In the genomic region with DNA sequence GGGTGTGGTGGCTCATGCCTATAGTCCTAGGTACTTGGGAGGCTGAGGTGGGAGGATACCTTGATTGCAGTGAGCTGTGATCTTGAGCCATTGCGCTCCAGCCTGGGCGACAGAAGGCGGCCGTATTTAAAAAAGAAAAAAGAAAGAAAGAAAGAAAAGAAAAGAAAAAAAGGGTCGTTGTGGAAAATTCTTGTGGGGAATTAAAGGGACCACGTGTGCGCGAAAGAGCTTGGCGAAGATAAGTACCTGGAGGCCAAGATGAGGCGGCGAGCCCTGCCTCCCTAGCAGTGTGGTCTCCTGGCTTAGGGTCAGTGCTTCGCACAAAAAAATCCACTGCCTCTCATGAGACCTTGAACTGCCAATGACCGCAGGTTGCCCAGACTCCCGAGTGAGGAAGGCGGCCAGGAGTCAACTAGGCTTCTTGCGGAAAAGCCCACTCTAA, we compare ENCODE assay signal across 2 cellular contexts.
TF ChIP-seq lines count a peak whose summit lies in the region.

No MANE protein-coding gene starts in this region.

TF ChIP-seq in K562, 482 proteins besides CTCF, POLR2A, EP300 and RAD21 (continues in another document):
- TF ChIP-seq MED1 (CRISPR knock-in tag; IDR thresholded peaks at IDR 0.05; ENCODE audit: borderline replicate concordance): no peak
- TF ChIP-seq, protein P1, sequence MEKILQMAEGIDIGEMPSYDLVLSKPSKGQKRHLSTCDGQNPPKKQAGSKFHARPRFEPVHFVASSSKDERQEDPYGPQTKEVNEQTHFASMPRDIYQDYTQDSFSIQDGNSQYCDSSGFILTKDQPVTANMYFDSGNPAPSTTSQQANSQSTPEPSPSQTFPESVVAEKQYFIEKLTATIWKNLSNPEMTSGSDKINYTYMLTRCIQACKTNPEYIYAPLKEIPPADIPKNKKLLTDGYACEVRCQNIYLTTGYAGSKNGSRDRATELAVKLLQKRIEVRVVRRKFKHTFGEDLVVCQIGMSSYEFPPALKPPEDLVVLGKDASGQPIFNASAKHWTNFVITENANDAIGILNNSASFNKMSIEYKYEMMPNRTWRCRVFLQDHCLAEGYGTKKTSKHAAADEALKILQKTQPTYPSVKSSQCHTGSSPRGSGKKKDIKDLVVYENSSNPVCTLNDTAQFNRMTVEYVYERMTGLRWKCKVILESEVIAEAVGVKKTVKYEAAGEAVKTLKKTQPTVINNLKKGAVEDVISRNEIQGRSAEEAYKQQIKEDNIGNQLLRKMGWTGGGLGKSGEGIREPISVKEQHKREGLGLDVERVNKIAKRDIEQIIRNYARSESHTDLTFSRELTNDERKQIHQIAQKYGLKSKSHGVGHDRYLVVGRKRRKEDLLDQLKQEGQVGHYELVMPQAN (IDR thresholded peaks at IDR 0.05; ENCODE audit: borderline replicate concordance): peak; percentile 46; the same call in 1 of the 2 replicates
- TF ChIP-seq BRD9 (IDR thresholded peaks at IDR 0.05; ENCODE audit: low read depth, partially characterized antibody): peak; percentile 60
- 0 out of 2 replicates have a peak, but pooled peaks have one; percentile 33 for TF ChIP-seq ZNF76 (CRISPR knock-in tag; IDR thresholded peaks at IDR 0.05; ENCODE audit: borderline replicate concordance)
- peak; percentile 26; the same call in 1 of the 2 replicates for TF ChIP-seq BRD4 (IDR thresholded peaks at IDR 0.05)
- TF ChIP-seq, protein P2, sequence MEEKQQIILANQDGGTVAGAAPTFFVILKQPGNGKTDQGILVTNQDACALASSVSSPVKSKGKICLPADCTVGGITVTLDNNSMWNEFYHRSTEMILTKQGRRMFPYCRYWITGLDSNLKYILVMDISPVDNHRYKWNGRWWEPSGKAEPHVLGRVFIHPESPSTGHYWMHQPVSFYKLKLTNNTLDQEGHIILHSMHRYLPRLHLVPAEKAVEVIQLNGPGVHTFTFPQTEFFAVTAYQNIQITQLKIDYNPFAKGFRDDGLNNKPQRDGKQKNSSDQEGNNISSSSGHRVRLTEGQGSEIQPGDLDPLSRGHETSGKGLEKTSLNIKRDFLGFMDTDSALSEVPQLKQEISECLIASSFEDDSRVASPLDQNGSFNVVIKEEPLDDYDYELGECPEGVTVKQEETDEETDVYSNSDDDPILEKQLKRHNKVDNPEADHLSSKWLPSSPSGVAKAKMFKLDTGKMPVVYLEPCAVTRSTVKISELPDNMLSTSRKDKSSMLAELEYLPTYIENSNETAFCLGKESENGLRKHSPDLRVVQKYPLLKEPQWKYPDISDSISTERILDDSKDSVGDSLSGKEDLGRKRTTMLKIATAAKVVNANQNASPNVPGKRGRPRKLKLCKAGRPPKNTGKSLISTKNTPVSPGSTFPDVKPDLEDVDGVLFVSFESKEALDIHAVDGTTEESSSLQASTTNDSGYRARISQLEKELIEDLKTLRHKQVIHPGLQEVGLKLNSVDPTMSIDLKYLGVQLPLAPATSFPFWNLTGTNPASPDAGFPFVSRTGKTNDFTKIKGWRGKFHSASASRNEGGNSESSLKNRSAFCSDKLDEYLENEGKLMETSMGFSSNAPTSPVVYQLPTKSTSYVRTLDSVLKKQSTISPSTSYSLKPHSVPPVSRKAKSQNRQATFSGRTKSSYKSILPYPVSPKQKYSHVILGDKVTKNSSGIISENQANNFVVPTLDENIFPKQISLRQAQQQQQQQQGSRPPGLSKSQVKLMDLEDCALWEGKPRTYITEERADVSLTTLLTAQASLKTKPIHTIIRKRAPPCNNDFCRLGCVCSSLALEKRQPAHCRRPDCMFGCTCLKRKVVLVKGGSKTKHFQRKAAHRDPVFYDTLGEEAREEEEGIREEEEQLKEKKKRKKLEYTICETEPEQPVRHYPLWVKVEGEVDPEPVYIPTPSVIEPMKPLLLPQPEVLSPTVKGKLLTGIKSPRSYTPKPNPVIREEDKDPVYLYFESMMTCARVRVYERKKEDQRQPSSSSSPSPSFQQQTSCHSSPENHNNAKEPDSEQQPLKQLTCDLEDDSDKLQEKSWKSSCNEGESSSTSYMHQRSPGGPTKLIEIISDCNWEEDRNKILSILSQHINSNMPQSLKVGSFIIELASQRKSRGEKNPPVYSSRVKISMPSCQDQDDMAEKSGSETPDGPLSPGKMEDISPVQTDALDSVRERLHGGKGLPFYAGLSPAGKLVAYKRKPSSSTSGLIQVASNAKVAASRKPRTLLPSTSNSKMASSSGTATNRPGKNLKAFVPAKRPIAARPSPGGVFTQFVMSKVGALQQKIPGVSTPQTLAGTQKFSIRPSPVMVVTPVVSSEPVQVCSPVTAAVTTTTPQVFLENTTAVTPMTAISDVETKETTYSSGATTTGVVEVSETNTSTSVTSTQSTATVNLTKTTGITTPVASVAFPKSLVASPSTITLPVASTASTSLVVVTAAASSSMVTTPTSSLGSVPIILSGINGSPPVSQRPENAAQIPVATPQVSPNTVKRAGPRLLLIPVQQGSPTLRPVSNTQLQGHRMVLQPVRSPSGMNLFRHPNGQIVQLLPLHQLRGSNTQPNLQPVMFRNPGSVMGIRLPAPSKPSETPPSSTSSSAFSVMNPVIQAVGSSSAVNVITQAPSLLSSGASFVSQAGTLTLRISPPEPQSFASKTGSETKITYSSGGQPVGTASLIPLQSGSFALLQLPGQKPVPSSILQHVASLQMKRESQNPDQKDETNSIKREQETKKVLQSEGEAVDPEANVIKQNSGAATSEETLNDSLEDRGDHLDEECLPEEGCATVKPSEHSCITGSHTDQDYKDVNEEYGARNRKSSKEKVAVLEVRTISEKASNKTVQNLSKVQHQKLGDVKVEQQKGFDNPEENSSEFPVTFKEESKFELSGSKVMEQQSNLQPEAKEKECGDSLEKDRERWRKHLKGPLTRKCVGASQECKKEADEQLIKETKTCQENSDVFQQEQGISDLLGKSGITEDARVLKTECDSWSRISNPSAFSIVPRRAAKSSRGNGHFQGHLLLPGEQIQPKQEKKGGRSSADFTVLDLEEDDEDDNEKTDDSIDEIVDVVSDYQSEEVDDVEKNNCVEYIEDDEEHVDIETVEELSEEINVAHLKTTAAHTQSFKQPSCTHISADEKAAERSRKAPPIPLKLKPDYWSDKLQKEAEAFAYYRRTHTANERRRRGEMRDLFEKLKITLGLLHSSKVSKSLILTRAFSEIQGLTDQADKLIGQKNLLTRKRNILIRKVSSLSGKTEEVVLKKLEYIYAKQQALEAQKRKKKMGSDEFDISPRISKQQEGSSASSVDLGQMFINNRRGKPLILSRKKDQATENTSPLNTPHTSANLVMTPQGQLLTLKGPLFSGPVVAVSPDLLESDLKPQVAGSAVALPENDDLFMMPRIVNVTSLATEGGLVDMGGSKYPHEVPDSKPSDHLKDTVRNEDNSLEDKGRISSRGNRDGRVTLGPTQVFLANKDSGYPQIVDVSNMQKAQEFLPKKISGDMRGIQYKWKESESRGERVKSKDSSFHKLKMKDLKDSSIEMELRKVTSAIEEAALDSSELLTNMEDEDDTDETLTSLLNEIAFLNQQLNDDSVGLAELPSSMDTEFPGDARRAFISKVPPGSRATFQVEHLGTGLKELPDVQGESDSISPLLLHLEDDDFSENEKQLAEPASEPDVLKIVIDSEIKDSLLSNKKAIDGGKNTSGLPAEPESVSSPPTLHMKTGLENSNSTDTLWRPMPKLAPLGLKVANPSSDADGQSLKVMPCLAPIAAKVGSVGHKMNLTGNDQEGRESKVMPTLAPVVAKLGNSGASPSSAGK (IDR thresholded peaks at IDR 0.05): peak; percentile 34; the same call in 1 of the 2 replicates
- peak; percentile 15 for TF ChIP-seq ARHGAP35 (IDR thresholded peaks at IDR 0.05; ENCODE audit: partially characterized antibody)
- 0 out of 2 replicates have a peak, but pooled peaks have one; percentile 27 for TF ChIP-seq PHB (CRISPR knock-in tag; IDR thresholded peaks at IDR 0.05)
- peak; percentile 41; the same call in 1 of the 2 replicates for TF ChIP-seq HLTF (IDR thresholded peaks at IDR 0.05)
- TF ChIP-seq ZNF311 (CRISPR knock-in tag; IDR thresholded peaks at IDR 0.05): no peak

TF ChIP-seq in liver, 16 proteins besides CTCF, POLR2A, EP300 and RAD21:
- TF ChIP-seq RXRA (IDR thresholded peaks at IDR 0.05): peak in 1 of 2 donors; percentile 74
- TF ChIP-seq, protein P3, sequence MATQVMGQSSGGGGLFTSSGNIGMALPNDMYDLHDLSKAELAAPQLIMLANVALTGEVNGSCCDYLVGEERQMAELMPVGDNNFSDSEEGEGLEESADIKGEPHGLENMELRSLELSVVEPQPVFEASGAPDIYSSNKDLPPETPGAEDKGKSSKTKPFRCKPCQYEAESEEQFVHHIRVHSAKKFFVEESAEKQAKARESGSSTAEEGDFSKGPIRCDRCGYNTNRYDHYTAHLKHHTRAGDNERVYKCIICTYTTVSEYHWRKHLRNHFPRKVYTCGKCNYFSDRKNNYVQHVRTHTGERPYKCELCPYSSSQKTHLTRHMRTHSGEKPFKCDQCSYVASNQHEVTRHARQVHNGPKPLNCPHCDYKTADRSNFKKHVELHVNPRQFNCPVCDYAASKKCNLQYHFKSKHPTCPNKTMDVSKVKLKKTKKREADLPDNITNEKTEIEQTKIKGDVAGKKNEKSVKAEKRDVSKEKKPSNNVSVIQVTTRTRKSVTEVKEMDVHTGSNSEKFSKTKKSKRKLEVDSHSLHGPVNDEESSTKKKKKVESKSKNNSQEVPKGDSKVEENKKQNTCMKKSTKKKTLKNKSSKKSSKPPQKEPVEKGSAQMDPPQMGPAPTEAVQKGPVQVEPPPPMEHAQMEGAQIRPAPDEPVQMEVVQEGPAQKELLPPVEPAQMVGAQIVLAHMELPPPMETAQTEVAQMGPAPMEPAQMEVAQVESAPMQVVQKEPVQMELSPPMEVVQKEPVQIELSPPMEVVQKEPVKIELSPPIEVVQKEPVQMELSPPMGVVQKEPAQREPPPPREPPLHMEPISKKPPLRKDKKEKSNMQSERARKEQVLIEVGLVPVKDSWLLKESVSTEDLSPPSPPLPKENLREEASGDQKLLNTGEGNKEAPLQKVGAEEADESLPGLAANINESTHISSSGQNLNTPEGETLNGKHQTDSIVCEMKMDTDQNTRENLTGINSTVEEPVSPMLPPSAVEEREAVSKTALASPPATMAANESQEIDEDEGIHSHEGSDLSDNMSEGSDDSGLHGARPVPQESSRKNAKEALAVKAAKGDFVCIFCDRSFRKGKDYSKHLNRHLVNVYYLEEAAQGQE (IDR thresholded peaks at IDR 0.05): no peak
TF ChIP-seq in liver: peak in this region for 1.
